10 cellular contexts compared by ENCODE assay signal in the genomic region with DNA sequence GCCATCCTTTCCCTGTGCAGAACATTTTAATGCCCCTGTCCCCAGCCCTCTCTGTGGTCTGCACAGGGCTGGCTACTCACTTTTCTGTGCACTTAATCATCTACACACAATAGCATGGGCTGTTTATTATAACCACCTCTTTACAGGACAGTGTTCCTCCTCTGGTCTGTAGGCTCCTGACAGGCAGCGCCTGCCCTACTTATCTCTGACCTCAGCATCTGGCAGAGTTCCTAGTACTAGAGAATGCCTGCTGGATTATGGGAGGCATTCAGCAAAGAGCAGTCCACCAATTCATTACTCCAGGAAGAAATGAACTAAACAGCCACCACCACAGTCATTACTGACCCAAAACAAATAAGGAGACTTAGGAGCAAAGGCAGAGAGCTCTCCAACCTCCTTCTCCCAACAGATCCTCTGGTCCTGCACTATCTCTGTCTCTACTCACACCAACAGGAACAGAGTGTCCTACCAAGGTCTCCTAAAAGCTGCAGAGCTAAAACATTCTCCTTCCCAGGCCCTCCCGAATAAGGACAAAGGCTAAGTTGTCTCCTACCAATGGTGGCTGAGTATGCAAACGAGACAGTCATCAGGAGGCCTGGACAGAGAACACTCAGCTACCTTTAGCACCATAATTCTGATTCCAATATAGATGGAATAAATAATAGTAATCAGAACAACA.
DNase-seq lines count a peak whose midpoint lies in the region; TF ChIP-seq lines count a peak whose summit lies in the region.
"Had no signal": no experiment of that assay in that cellular context is flagged by ENCODE, and none has a peak within 500 bp of the region (broad histone marks: within the 10 kb centered on the region; RNA-seq: fewer than 3 reads in every experiment).

No MANE protein-coding gene starts in this region.

- no peak overlapping the region for H3K14ac ChIP-seq in H9 (ENCODE audit: insufficient read depth, low read length)

- no peak overlapping the region for H3K23ac ChIP-seq in H9 (ENCODE audit: insufficient read length, low read depth, low read length)

- no peak overlapping the region for H2AK5ac ChIP-seq in H9 (ENCODE audit: insufficient read length, low read length)

- H3K27ac Mint-ChIP-seq in chondrocyte (ENCODE audit: unreplicated experiment) (peak overlapping the region; percentile 12), H9 (no peak overlapping the region; a peak in 1 of 7 replicates)

- no peak overlapping the region for H3K4me2 ChIP-seq in H9 (ENCODE audit: insufficient read depth, insufficient read length, low read length)
- H3K4me2 ChIP-seq: A549 had no signal

- no peak overlapping the region for H3K9ac ChIP-seq in H9 (ENCODE audit: extremely low read depth, insufficient read length, low read length)

- no peaks in the 10 kb centered on the region for H3K9me3 Mint-ChIP-seq in chondrocyte (ENCODE audit: low read depth)
- no peaks in the 10 kb centered on the region; a peak in 2 of 5 replicates for H3K9me3 Mint-ChIP-seq in H9

- no peaks in the 10 kb centered on the region for H3K79me1 ChIP-seq in H9 (ENCODE audit: insufficient read depth, low read depth, low read length, poor library complexity, severe bottlenecking)

- no peak overlapping the region for H2BK12ac ChIP-seq in H9 (ENCODE audit: insufficient read length, low read depth, low read length)

- H2BK20ac ChIP-seq in H9 (ENCODE audit: low read depth, low read length, poor library complexity, severe bottlenecking) = no peak overlapping the region

- no peak overlapping the region for H4K5ac ChIP-seq in H9 (ENCODE audit: insufficient read length, low read depth, low read length)

- H4K20me1 ChIP-seq in H9 (ENCODE audit: control insufficient read depth, insufficient read depth, insufficient read length) = no peaks in the 10 kb centered on the region

- TF ChIP-seq CTCF in chondrocyte (IDR thresholded peaks at IDR 0.05) (no peak), uterus (IDR thresholded peaks at IDR 0.05) (no peak), H9 (conservative IDR thresholded peaks at IDR 0.05) (no peak)

- intact Hi-C loops in uterus (cut with DNase I; ENCODE audit: low total_unique reads) = no loop called here

- no peak overlapping the region for H3T11ph ChIP-seq in H9 (ENCODE audit: low read length)

- H3K4me1 ChIP-seq in uterus = peaks cover 0 to 5% of the 10 kb centered on the region in 2 donors
- H3K4me1 ChIP-seq in H9 (ENCODE audit: insufficient read depth, low read length) = no peaks in the 10 kb centered on the region
- H3K4me1 ChIP-seq: A549 had no signal

- peaks cover 13% of the 10 kb centered on the region for H3K4me1 Mint-ChIP-seq in chondrocyte (ENCODE audit: low read depth)
- H3K4me1 Mint-ChIP-seq in H9 = peaks cover 12% of the 10 kb centered on the region in 2 experiments

- no peak overlapping the region for H2BK5ac ChIP-seq in H9 (ENCODE audit: insufficient read length, low read length)

- no peaks in the 10 kb centered on the region for H3K23me2 ChIP-seq in H9 (ENCODE audit: insufficient read length, low read depth, low read length, poor library complexity, severe bottlenecking)

- H3K36me3 Mint-ChIP-seq in chondrocyte (ENCODE audit: low read depth) = no peaks in the 10 kb centered on the region
- H3K36me3 Mint-ChIP-seq in H9 (ENCODE audit: insufficient read depth in 1 of 3, low read depth in 3 of 3) = no peaks in the 10 kb centered on the region; a peak in 2 of 7 replicates

- no peak overlapping the region for H3K4me3 ChIP-seq in uterus
- H3K4me3 ChIP-seq: A549 had no signal

- H3K27me3 Mint-ChIP-seq in chondrocyte (ENCODE audit: low read depth) (peaks cover 2% of the 10 kb centered on the region), H9 (ENCODE audit: low read depth) (no peaks in the 10 kb centered on the region; the same call in 1 of the 2 replicates)

- H2AFZ ChIP-seq in H9 (ENCODE audit: low read length) = no peak overlapping the region

- no peak overlapping the region for H3K4ac ChIP-seq in H9 (ENCODE audit: low read depth, low read length)

- no peaks in the 10 kb centered on the region for H3K36me3 ChIP-seq in uterus

- H3K18ac ChIP-seq in H9 (ENCODE audit: insufficient read length, low read depth, low read length) = no peak overlapping the region

- TF ChIP-seq POLR2A in uterus (IDR thresholded peaks at IDR 0.05) = no peak

- H2BK15ac ChIP-seq in H9 (ENCODE audit: low read depth, low read length) = no peak overlapping the region

- H3K56ac ChIP-seq in H9 (ENCODE audit: insufficient read length, low read depth, low read length) = no peak overlapping the region

- no peaks in the 10 kb centered on the region for H3K79me2 ChIP-seq in H9 (ENCODE audit: insufficient read depth, low read length)

- no peaks in the 10 kb centered on the region for H3K27me3 ChIP-seq in uterus
- no peaks in the 10 kb centered on the region for H3K27me3 ChIP-seq in H9 (ENCODE audit: insufficient read depth, low read length)

- no CpG with 5 or more reads among the region's 3 CpGs for WGBS in H9 (ENCODE audit: extremely low coverage, insufficient read length, low lambda C conversion rate)

- H4K91ac ChIP-seq in H9 (ENCODE audit: insufficient read length, low read depth, low read length) = no peak overlapping the region

- H3K4me3 Mint-ChIP-seq in chondrocyte (ENCODE audit: unreplicated experiment) (no peak overlapping the region), H9 (no peak overlapping the region)

- H3K9me3 ChIP-seq in uterus = no peaks in the 10 kb centered on the region
- no peaks in the 10 kb centered on the region for H3K9me3 ChIP-seq in H9 (ENCODE audit: control insufficient read depth, low read depth, low read length)
- H3K9me3 ChIP-seq: A549 had no signal

- no peak overlapping the region for H2BK120ac ChIP-seq in H9 (ENCODE audit: low read depth, low read length, poor library complexity, severe bottlenecking)

- H3K27ac ChIP-seq in uterus (peak overlapping the region; percentile 12 to 73), H9 (ENCODE audit: insufficient read length, low read depth, low read length) (no peak overlapping the region)
- H3K27ac ChIP-seq: A549 had no signal

- no peak overlapping the region for H4K8ac ChIP-seq in H9 (replicated peaks; ENCODE audit: insufficient read length, low read depth, low read length)

- DNase-seq in NCI-H82 (lab: John Stamatoyannopoulos, UW) = peak; percentile 0
- no peak for DNase-seq in NCI-H82 treated with DMSO at 0.1 percent for 48 hours (lab: John Stamatoyannopoulos, UW; ENCODE audit: unreplicated experiment)
- DNase-seq in chondrocyte (ENCODE audit: low spot score) = no peak
- DNase-seq in lung microvascular endothelial cell (ENCODE audit: low read depth in 2 of 2) = peak; percentile 6 to 54
- DNase-seq in uterus = peak; percentile 37 to 66
- no peak for DNase-seq in NK-92 (lab: John Stamatoyannopoulos, UW; ENCODE audit: unreplicated experiment)
- DNase-seq in H9 = no peak
- no peak for DNase-seq in effector CD4-positive, alpha-beta T cell
- DNase-seq: stimulated activated naive CD8-positive, alpha-beta T cell treated with anti-CD3 and anti-CD28 coated beads, Interleukin-15, Interleukin-2, amounts not matched to agents 100 U/mL and 50 U/mL, for 24 hours had no signal

Comparison
In these comparisons a context has a peak if more than half of its experiments do, and no peak if none do; other contexts are left out.
1. DNase-seq: peak in NCI-H82 (single experiment), lung microvascular endothelial cell (2 of 2) and uterus (2 of 2); none in NCI-H82 treated with DMSO at 0.1 percent for 48 hours (single experiment), chondrocyte (single experiment), NK-92 (single experiment), H9 (single experiment) and effector CD4-positive, alpha-beta T cell (single experiment).